In the genomic region with DNA sequence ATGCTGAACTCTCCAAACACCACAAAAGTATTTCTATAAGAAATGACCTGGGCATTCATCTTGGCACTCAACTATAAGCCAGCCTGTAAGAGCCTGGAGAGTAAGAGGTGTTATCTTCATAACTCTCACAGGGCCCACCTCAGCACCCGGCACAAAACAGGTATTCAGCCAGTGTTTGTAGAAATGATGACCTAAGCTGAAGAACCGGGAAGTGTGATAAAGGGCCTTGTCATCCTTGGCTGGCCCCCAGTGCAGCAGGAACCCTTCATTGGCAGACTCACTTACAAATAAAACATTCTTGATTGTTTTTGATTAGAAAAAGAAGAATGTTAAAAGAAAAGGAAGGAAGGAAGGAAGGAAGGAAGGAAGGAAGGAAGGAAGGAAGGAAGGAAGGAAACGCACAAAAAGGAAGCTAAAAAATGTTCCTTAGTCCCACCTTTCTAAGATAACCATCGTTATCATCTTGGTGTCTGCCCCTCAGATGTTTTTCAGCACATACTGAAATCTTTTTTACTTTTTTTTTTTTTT, we compare ENCODE assay signal across 1 cellular context.
TF ChIP-seq lines count a peak whose summit lies in the region.

No MANE protein-coding gene starts in this region.

TF ChIP-seq in endothelial cell of umbilical vein, 7 proteins besides CTCF, POLR2A, EP300 and RAD21:
- no peak for TF ChIP-seq EZH2 (IDR thresholded peaks at IDR 0.05; ENCODE audit: borderline replicate concordance, low read depth, low read length, severe bottlenecking)
- TF ChIP-seq POLR2AphosphoS5 (IDR thresholded peaks at IDR 0.05; ENCODE audit: insufficient read depth, low read depth, low read length) = no peak
- no peak for TF ChIP-seq FOS (IDR thresholded peaks at IDR 0.05; ENCODE audit: borderline replicate concordance, insufficient read depth, low read length)
- no peak for TF ChIP-seq JUN (IDR thresholded peaks at IDR 0.05; ENCODE audit: borderline replicate concordance, insufficient read depth, insufficient read length, low read depth)
- TF ChIP-seq GATA2 (IDR thresholded peaks at IDR 0.05; ENCODE audit: insufficient read depth, insufficient read length, low read depth, low read length) = no peak
- TF ChIP-seq, protein P1, sequence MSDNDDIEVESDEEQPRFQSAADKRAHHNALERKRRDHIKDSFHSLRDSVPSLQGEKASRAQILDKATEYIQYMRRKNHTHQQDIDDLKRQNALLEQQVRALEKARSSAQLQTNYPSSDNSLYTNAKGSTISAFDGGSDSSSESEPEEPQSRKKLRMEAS (IDR thresholded peaks at IDR 0.05; ENCODE audit: insufficient read depth, insufficient read length) = no peak
- no peak for TF ChIP-seq MYC (IDR thresholded peaks at IDR 0.05; ENCODE audit: low read depth, low read length)
